Comparison of ENCODE assay signal across 8 cellular contexts in genomic region chr13:29362849-29363604, GRCh38.
DNase-seq lines count a peak whose midpoint lies in the region; ATAC-seq and TF ChIP-seq lines count a peak whose summit lies in the region.

No MANE protein-coding gene starts in this region.

- no peaks in the 10 kb centered on the region for H3K79me2 ChIP-seq in parathyroid adenoma

- peak; percentile 42 for DNase-seq in COLO668 (lab: John Stamatoyannopoulos, UW; ENCODE audit: unreplicated experiment)
- peak; percentile 82 for DNase-seq in NCI-H82 (lab: John Stamatoyannopoulos, UW)
- DNase-seq in activated T-cell treated with anti-CD3 and anti-CD28 coated beads, Interleukin-2, amount 50 U/mL, for 72 hours = peak; percentile 29 to 51
- DNase-seq in germinal center (ENCODE audit: low spot score) = peak; percentile 63

- H3K4me3 ChIP-seq in parathyroid adenoma (ENCODE audit: low read depth, low read length) = no peak overlapping the region

- no peak overlapping the region for H2AFZ ChIP-seq in parathyroid adenoma

- TF ChIP-seq CTCF in parathyroid adenoma (IDR thresholded peaks at IDR 0.05) = peak; percentile 36

- H3K36me3 Mint-ChIP-seq in activated T-cell treated with anti-CD3 and anti-CD28 coated beads, Interleukin-2, amount 50 U/mL, for 72 hours (ENCODE audit: insufficient read depth in 2 of 2) = no peaks in the 10 kb centered on the region

- no peak overlapping the region for H3K9ac ChIP-seq in parathyroid adenoma

- H3K4me1 ChIP-seq in parathyroid adenoma = no peaks in the 10 kb centered on the region

- no peak overlapping the region for H3K27ac ChIP-seq in parathyroid adenoma

- no peaks in the 10 kb centered on the region for H3K9me3 Mint-ChIP-seq in activated T-cell treated with anti-CD3 and anti-CD28 coated beads, Interleukin-2, amount 50 U/mL, for 72 hours

- H3K27me3 Mint-ChIP-seq in activated T-cell treated with anti-CD3 and anti-CD28 coated beads, Interleukin-2, amount 50 U/mL, for 72 hours (ENCODE audit: low read depth) = peaks cover 11% of the 10 kb centered on the region

- no peak overlapping the region for H3K4me3 Mint-ChIP-seq in activated T-cell treated with anti-CD3 and anti-CD28 coated beads, Interleukin-2, amount 50 U/mL, for 72 hours

- no peaks in the 10 kb centered on the region for H3K9me3 ChIP-seq in parathyroid adenoma (ENCODE audit: control insufficient read depth, low read length)

- no peak overlapping the region for H3K4me2 ChIP-seq in parathyroid adenoma (ENCODE audit: low read length)

- no peak overlapping the region for H3K27ac Mint-ChIP-seq in activated T-cell treated with anti-CD3 and anti-CD28 coated beads, Interleukin-2, amount 50 U/mL, for 72 hours

- ATAC-seq in GM18870 (IDR thresholded peaks at IDR 0.05; ENCODE audit: unreplicated experiment) (peak; percentile 75), HG03342 (IDR thresholded peaks at IDR 0.05; ENCODE audit: unreplicated experiment) (peak; percentile 86), HG03097 (IDR thresholded peaks at IDR 0.05; ENCODE audit: low FRiP score, unreplicated experiment) (no peak)
- peak; percentile 73 to 77 for ATAC-seq in activated T-cell treated with anti-CD3 and anti-CD28 coated beads, Interleukin-2, amount 50 U/mL, for 72 hours (replicated peaks in 1 of 2)

- no peaks in the 10 kb centered on the region for H3K27me3 ChIP-seq in parathyroid adenoma (ENCODE audit: control insufficient read depth, insufficient read depth, low read length)

- peaks cover 4% of the 10 kb centered on the region for H3K4me1 Mint-ChIP-seq in activated T-cell treated with anti-CD3 and anti-CD28 coated beads, Interleukin-2, amount 50 U/mL, for 72 hours (ENCODE audit: low read depth)

- no peaks in the 10 kb centered on the region for H3K36me3 ChIP-seq in parathyroid adenoma (ENCODE audit: control insufficient read depth, insufficient read depth, low read length)
